15 cellular contexts compared by ENCODE assay signal in genomic region chr12:132528564-132529106, GRCh38. TPM values are rescaled to one million over a fixed set of nuclear protein-coding genes. Genes with fewer than 3 reads are reported as not detected.
DNase-seq lines count a peak whose midpoint lies in the region; ATAC-seq and TF ChIP-seq lines count a peak whose summit lies in the region.
"Had no signal": no experiment of that assay in that cellular context is flagged by ENCODE, and none has a peak within 500 bp of the region (broad histone marks: within the 10 kb centered on the region; RNA-seq: fewer than 3 reads in every experiment).

No MANE protein-coding gene starts in this region.

- no peaks in the 10 kb centered on the region for H3K36me3 ChIP-seq in BLaER1
- peaks cover 0 to 18% (median 0%) of the 10 kb centered on the region in 11 experiments; a peak in 3 of 22 replicates for H3K36me3 ChIP-seq in BLaER1 treated with 17β-estradiol and CSF1 and Interleukin-3, amounts not matched to agents 10 nM and 100 nM
- peaks cover 2% of the 10 kb centered on the region; the same call in 1 of the 2 replicates for H3K36me3 ChIP-seq in IMR-90 (ENCODE audit: control insufficient read depth, insufficient read depth, low read length)
- no peaks in the 10 kb centered on the region for H3K36me3 ChIP-seq in neuronal stem cell (replicated peaks in 1 of 2; ENCODE audit: control insufficient read depth in 2 of 2, insufficient read depth in 2 of 2, low read length in 2 of 2)
- H3K36me3 ChIP-seq: HAP-1 had no signal

- peak overlapping the region; percentile 81 for H3K9ac ChIP-seq in BLaER1
- peak overlapping the region in 8 of 11 experiments; percentile 35 to 72 (median 60); a peak in 14 of 22 replicates for H3K9ac ChIP-seq in BLaER1 treated with 17β-estradiol and CSF1 and Interleukin-3, amounts not matched to agents 10 nM and 100 nM
- H3K9ac ChIP-seq in IMR-90 (ENCODE audit: low read depth, low read length): no peak overlapping the region
- no peak overlapping the region for H3K9ac ChIP-seq in neuronal stem cell (ENCODE audit: low read depth, low read length, poor library complexity)
- H3K9ac ChIP-seq: GM23248 had no signal

- H3K23ac ChIP-seq in IMR-90 (ENCODE audit: low read depth, low read length) (no peak overlapping the region), neuronal stem cell (ENCODE audit: low read depth, low read length, poor library complexity) (peak overlapping the region; percentile 73)

- H3K79me1 ChIP-seq in IMR-90 (ENCODE audit: low read depth in 1 of 2, low read length in 2 of 2): peaks cover 0 to 9% of the 10 kb centered on the region in 2 experiments; a peak in 2 of 4 replicates
- H3K79me1 ChIP-seq in neuronal stem cell (ENCODE audit: low read depth, low read length): peaks cover 8% of the 10 kb centered on the region

- peaks cover 5% of the 10 kb centered on the region; the same call in 1 of the 2 replicates for H3K9me1 ChIP-seq in IMR-90 (ENCODE audit: insufficient read depth, low read length)

- dilution Hi-C loops in IMR-90 (cut with HindIII; ENCODE audit: low sequenced_read_pairs, unreplicated experiment): no loop called here

- no peak for TF ChIP-seq CTCF in IMR-90 (conservative IDR thresholded peaks at IDR 0.05; ENCODE audit: low read depth, low read length)

- ATAC-seq in IMR-90 (ENCODE audit: low read depth): no peak
- no peak for ATAC-seq in GM21723 (IDR thresholded peaks at IDR 0.05; ENCODE audit: unreplicated experiment)

- peaks cover 99% of the 10 kb centered on the region for H3K4me1 ChIP-seq in BLaER1
- peaks cover 50 to 100% (median 98%) of the 10 kb centered on the region in 10 experiments for H3K4me1 ChIP-seq in BLaER1 treated with 17β-estradiol and CSF1 and Interleukin-3, amounts not matched to agents 10 nM and 100 nM
- H3K4me1 ChIP-seq in IMR-90 (ENCODE audit: control insufficient read depth, insufficient read depth, low read length): no peaks in the 10 kb centered on the region
- peaks cover 0 to 7% of the 10 kb centered on the region in 2 donors for H3K4me1 ChIP-seq in neuronal stem cell (ENCODE audit: control insufficient read depth in 2 of 2, insufficient read depth in 1 of 2, low read depth in 1 of 2, low read length in 2 of 2)
- H3K4me1 ChIP-seq: HAP-1 had no signal

- H3K27ac ChIP-seq in BLaER1 (peak overlapping the region; percentile 96), IMR-90 (ENCODE audit: insufficient read depth, low read length) (no peak overlapping the region), neuronal stem cell (replicated peaks; ENCODE audit: low read length) (no peak overlapping the region)
- H3K27ac ChIP-seq in BLaER1 treated with 17β-estradiol and CSF1 and Interleukin-3, amounts not matched to agents 10 nM and 100 nM: peak overlapping the region in 6 of 11 experiments; percentile 49 to 80 (median 72); a peak in 11 of 22 replicates
- H3K27ac ChIP-seq: GM23248 had no signal

- POLR2A ChIA-PET in IMR-90 (lab: Charles Lee; ENCODE audit: unreplicated experiment): no interaction called here

- H2BK15ac ChIP-seq in IMR-90 (ENCODE audit: low read depth, low read length): no peak overlapping the region
- H2BK15ac ChIP-seq in neuronal stem cell (ENCODE audit: low read length): no peak overlapping the region

- no peaks in the 10 kb centered on the region for H4K20me1 ChIP-seq in BLaER1
- H4K20me1 ChIP-seq in BLaER1 treated with 17β-estradiol and CSF1 and Interleukin-3, amounts not matched to agents 10 nM and 100 nM: peaks cover 5 to 99% (median 72%) of the 10 kb centered on the region in 11 experiments; a peak in 21 of 22 replicates
- H4K20me1 ChIP-seq in IMR-90 (ENCODE audit: insufficient read depth, low read length): peaks cover 24% of the 10 kb centered on the region

- no peak overlapping the region for H3K56ac ChIP-seq in IMR-90 (ENCODE audit: extremely low read depth, insufficient read depth, low read length)

- H2AK9ac ChIP-seq in IMR-90 (replicated peaks; ENCODE audit: low read depth, low read length, poor library complexity): peak overlapping the region; percentile 28

- H2AK5ac ChIP-seq in IMR-90 (ENCODE audit: low read depth, low read length) (no peak overlapping the region), neuronal stem cell (ENCODE audit: low read depth, low read length) (no peak overlapping the region)

- no peak overlapping the region for H4K8ac ChIP-seq in IMR-90 (ENCODE audit: low read depth in 2 of 2, low read length in 2 of 2)
- H4K8ac ChIP-seq in neuronal stem cell (ENCODE audit: low read depth, low read length): no peak overlapping the region

- H2BK120ac ChIP-seq in IMR-90 (ENCODE audit: low read depth, low read length): no peak overlapping the region
- H2BK120ac ChIP-seq in neuronal stem cell (ENCODE audit: low read depth, low read length): no peak overlapping the region

- H3K4ac ChIP-seq in IMR-90 (ENCODE audit: low read depth, low read length): no peak overlapping the region
- no peak overlapping the region for H3K4ac ChIP-seq in neuronal stem cell (ENCODE audit: low read length)

- no peak for TF ChIP-seq POLR2A in IMR-90 (IDR thresholded peaks at IDR 0.05; ENCODE audit: low read depth, low read length)

- H3K18ac ChIP-seq in IMR-90 (ENCODE audit: low read depth, low read length): no peak overlapping the region
- no peak overlapping the region for H3K18ac ChIP-seq in neuronal stem cell (ENCODE audit: low read length)

- no peak overlapping the region for H2BK20ac ChIP-seq in IMR-90 (ENCODE audit: low read depth, low read length)

- no peak for DNase-seq in IMR-90
- no peak for DNase-seq in neuronal stem cell (ENCODE audit: low spot score)
- no peak for DNase-seq in HK-2 (ENCODE audit: unreplicated experiment)
- DNase-seq: C1 segment of cervical spinal cord; Calu3; CD4-positive, alpha-beta memory T cell; COR-L47; DMS53; DMS79 treated with DMSO at 0.1 percent for 48 hours; GF-D8; GM23248 had no signal

- WGBS in IMR-90 (ENCODE audit: extremely low coverage in 2 of 2, insufficient read length in 1 of 2), 2 experiments: 83% methylated on average over 5 of the region's 21 CpGs; no CpG with 5 or more reads in 1 of the 2 experiments
- no CpG with 5 or more reads among the region's 21 CpGs for WGBS in neuronal stem cell (ENCODE audit: extremely low coverage in 2 of 2, insufficient read length in 2 of 2, insufficient replicate concordance in 1 of 2), 2 donors

- H3K14ac ChIP-seq in IMR-90 (replicated peaks; ENCODE audit: low read depth, low read length): no peak overlapping the region
- no peak overlapping the region for H3K14ac ChIP-seq in neuronal stem cell (ENCODE audit: low read length)

- H4K91ac ChIP-seq in IMR-90 (ENCODE audit: insufficient read depth, low read depth, low read length): no peak overlapping the region
- H4K91ac ChIP-seq in neuronal stem cell (ENCODE audit: low read depth, low read length, poor library complexity): no peak overlapping the region

- in situ Hi-C loops in IMR-90 (cut with MboI; ENCODE audit: low sequenced_read_pairs): no loop called here

- no peak overlapping the region for H2BK5ac ChIP-seq in IMR-90 (ENCODE audit: low read depth, low read length, poor library complexity, severe bottlenecking)
- H2BK5ac ChIP-seq in neuronal stem cell (ENCODE audit: low read length): no peak overlapping the region

- H3K4me3 ChIP-seq in BLaER1 (peak overlapping the region; percentile 61), IMR-90 (ENCODE audit: insufficient read depth, low read depth, low read length) (no peak overlapping the region), neuronal stem cell (ENCODE audit: low read length in 2 of 2) (peak overlapping the region in 1 of 2 donors; percentile 19)
- peak overlapping the region in 5 of 10 experiments; percentile 0 to 51 (median 46); a peak in 5 of 20 replicates for H3K4me3 ChIP-seq in BLaER1 treated with 17β-estradiol and CSF1 and Interleukin-3, amounts not matched to agents 10 nM and 100 nM
- H3K4me3 ChIP-seq: GM23248, HAP-1 had no signal

- BruUV-seq in IMR-90 (replicated peaks; lab: Mats Ljungman, UMichigan): no TSS peak

- CTCF ChIA-PET in IMR-90 (lab: Yijun Ruan, JAX): no interaction called here

- H3K4me2 ChIP-seq in BLaER1 (peak overlapping the region; percentile 99), IMR-90 (ENCODE audit: low read depth, low read length) (no peak overlapping the region), neuronal stem cell (ENCODE audit: insufficient read depth, low read length, poor library complexity, severe bottlenecking) (no peak overlapping the region)
- H3K4me2 ChIP-seq in BLaER1 treated with 17β-estradiol and CSF1 and Interleukin-3, amounts not matched to agents 10 nM and 100 nM: peak overlapping the region; percentile 44 to 99 (median 89); a peak in 21 of 22 replicates

- H3K9me3 ChIP-seq in BLaER1: no peaks in the 10 kb centered on the region
- H3K9me3 ChIP-seq in BLaER1 treated with 17β-estradiol and CSF1 and Interleukin-3, amounts not matched to agents 10 nM and 100 nM (replicated peaks in 1 of 11): no peaks in the 10 kb centered on the region
- no peaks in the 10 kb centered on the region for H3K9me3 ChIP-seq in IMR-90 (ENCODE audit: control insufficient read depth, insufficient read depth, low read length)
- H3K9me3 ChIP-seq in neuronal stem cell (replicated peaks in 1 of 2; ENCODE audit: control insufficient read depth in 2 of 2, insufficient read depth in 1 of 2, low read depth in 1 of 2, low read length in 2 of 2): peaks cover 23 to 27% of the 10 kb centered on the region in 2 donors

- H3K27me3 ChIP-seq in BLaER1 (no peaks in the 10 kb centered on the region), IMR-90 (ENCODE audit: control insufficient read depth, insufficient read depth, low read length) (no peaks in the 10 kb centered on the region), neuronal stem cell (ENCODE audit: control insufficient read depth in 3 of 3, insufficient read depth in 3 of 3, low read depth in 1 of 3, low read length in 3 of 3) (no peaks in the 10 kb centered on the region)
- H3K27me3 ChIP-seq in BLaER1 treated with 17β-estradiol and CSF1 and Interleukin-3, amounts not matched to agents 10 nM and 100 nM: peaks cover 0 to 18% (median 0%) of the 10 kb centered on the region in 11 experiments; a peak in 4 of 22 replicates

- TF ChIP-seq RAD21 in IMR-90 (IDR thresholded peaks at IDR 0.05; ENCODE audit: low read length): no peak

- H4K5ac ChIP-seq in IMR-90 (ENCODE audit: low read depth, low read length): no peak overlapping the region

- peak overlapping the region; percentile 3 for H2BK12ac ChIP-seq in neuronal stem cell (ENCODE audit: low read length)

- intact Hi-C loops in IMR-90 (cut with micrococcal nuclease): no loop called here

- no peak overlapping the region for H2AFZ ChIP-seq in IMR-90 (replicated peaks; ENCODE audit: low read length, poor library complexity)
- H2AFZ ChIP-seq in neuronal stem cell (ENCODE audit: low read length): no peak overlapping the region
- H2AFZ ChIP-seq: GM23248 had no signal

TF ChIP-seq in IMR-90, 13 proteins besides CTCF, POLR2A, EP300 and RAD21 (continues in another document):
- TF ChIP-seq MAZ (IDR thresholded peaks at IDR 0.05; ENCODE audit: borderline replicate concordance, low read depth, low read length): no peak

RNA-seq across cellular contexts. Expression of gene FBRSL1, which starts 38.7 kb away (rescaled TPM):
- total RNA-seq in IMR-90 (2012; rRNA removed): 0.36 and 0.83 TPM in 2 replicates
- polyA plus RNA-seq in IMR-90 (2012; rRNA removed): 10.8 and 12.9 TPM in 2 replicates
- polyA plus RNA-seq in IMR-90 (2012; cell fraction: cytosol; rRNA removed): 9.9 and 14.5 TPM in 2 replicates
- polyA plus RNA-seq in IMR-90 (2012; cell fraction: nucleus; rRNA removed; ENCODE audit: low replicate concordance): 30.2 and 71.7 TPM in 2 replicates
- 61.7 TPM for polyA plus RNA-seq in neuronal stem cell (2013, experiment 1 of 2)
- polyA plus RNA-seq in neuronal stem cell (2013, experiment 2 of 2): 70.1 TPM

Comparison
In these comparisons a context has a peak if more than half of its experiments do, and no peak if none do; other contexts are left out.
1. H3K27ac ChIP-seq: peak in BLaER1 (single experiment) and BLaER1 treated with 17β-estradiol and CSF1 and Interleukin-3, amounts not matched to agents 10 nM and 100 nM (6 of 11); none in IMR-90 (single experiment) and neuronal stem cell (single experiment).
2. H3K4me2 ChIP-seq: peak in BLaER1 (single experiment) and BLaER1 treated with 17β-estradiol and CSF1 and Interleukin-3, amounts not matched to agents 10 nM and 100 nM (11 of 11); none in IMR-90 (single experiment) and neuronal stem cell (single experiment).
3. H3K9ac ChIP-seq: peak in BLaER1 (single experiment) and BLaER1 treated with 17β-estradiol and CSF1 and Interleukin-3, amounts not matched to agents 10 nM and 100 nM (8 of 11); none in IMR-90 (single experiment) and neuronal stem cell (single experiment).